In genomic region chr7:116671681-116672595, GRCh38 we compare ENCODE assay signal across 1 cellular context.
TF ChIP-seq lines count a peak whose summit lies in the region.

MET (plus strand) TSS chr7:116672196; CDS start chr7:116699085, 26,889 bp downstream.

TF ChIP-seq in H1, 55 proteins besides CTCF, POLR2A, EP300 and RAD21 (continued from another document):
- peak; percentile 8; the same call in 1 of the 2 replicates for TF ChIP-seq YY1 (IDR thresholded peaks at IDR 0.05; ENCODE audit: low read depth, low read length)
- peak; percentile 56 for TF ChIP-seq CTBP2 (IDR thresholded peaks at IDR 0.05; ENCODE audit: borderline replicate concordance, insufficient read depth, insufficient read length, low read length)
- peak; percentile 60; the same call in 1 of the 2 replicates for TF ChIP-seq TAF1 (IDR thresholded peaks at IDR 0.05; ENCODE audit: low read depth, low read length)
- TF ChIP-seq BCL11A (IDR thresholded peaks at IDR 0.05; ENCODE audit: low read depth in 2 of 2, low read length in 2 of 2): no peak
- 0 out of 2 replicates have a peak, but pooled peaks have one; percentile 23 for TF ChIP-seq SP4 (IDR thresholded peaks at IDR 0.05; ENCODE audit: low read length)
- TF ChIP-seq GTF2F1 (IDR thresholded peaks at IDR 0.05; ENCODE audit: borderline replicate concordance, low read depth, low read length): no peak
- peak; percentile 94 for TF ChIP-seq KDM4A (IDR thresholded peaks at IDR 0.05; ENCODE audit: low read depth, low read length, severe bottlenecking)
- TF ChIP-seq MAX (IDR thresholded peaks at IDR 0.05): peak; percentile 94
- TF ChIP-seq SIN3A (conservative IDR thresholded peaks at IDR 0.05 in 1 of 2, IDR thresholded peaks at IDR 0.05 in 1 of 2; ENCODE audit: low read depth in 1 of 2, low read length in 2 of 2): peak in 1 of 2 experiments; percentile 64; a peak in 2 of 4 replicates
- TF ChIP-seq, protein P1, sequence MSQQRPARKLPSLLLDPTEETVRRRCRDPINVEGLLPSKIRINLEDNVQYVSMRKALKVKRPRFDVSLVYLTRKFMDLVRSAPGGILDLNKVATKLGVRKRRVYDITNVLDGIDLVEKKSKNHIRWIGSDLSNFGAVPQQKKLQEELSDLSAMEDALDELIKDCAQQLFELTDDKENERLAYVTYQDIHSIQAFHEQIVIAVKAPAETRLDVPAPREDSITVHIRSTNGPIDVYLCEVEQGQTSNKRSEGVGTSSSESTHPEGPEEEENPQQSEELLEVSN (IDR thresholded peaks at IDR 0.05): peak; percentile 64; the same call in 1 of the 2 replicates
- peak; percentile 57 for TF ChIP-seq ASH2L (IDR thresholded peaks at IDR 0.05; ENCODE audit: low read length)
- no peak for TF ChIP-seq NRF1 (IDR thresholded peaks at IDR 0.05; ENCODE audit: low read depth, low read length)
- TF ChIP-seq RBBP5 (IDR thresholded peaks at IDR 0.05; ENCODE audit: borderline replicate concordance, low read depth, low read length): peak; percentile 79; the same call in 1 of the 2 replicates
